Comparison of ENCODE assay signal across 16 cellular contexts in genomic region chr4:102663073-102663472, GRCh38.
DNase-seq lines count a peak whose midpoint lies in the region; ATAC-seq, FAIRE-seq and TF ChIP-seq lines count a peak whose summit lies in the region.
"Had no signal": no experiment of that assay in that cellular context is flagged by ENCODE, and none has a peak within 500 bp of the region (broad histone marks: within the 10 kb centered on the region; RNA-seq: fewer than 3 reads in every experiment).

No MANE protein-coding gene starts in this region.

- H3K79me2 ChIP-seq in fibroblast of lung (ENCODE audit: control insufficient read depth, insufficient read depth, low read length) = no peaks in the 10 kb centered on the region

- no peak overlapping the region for H3K4me2 ChIP-seq in fibroblast of lung (ENCODE audit: extremely low read depth, insufficient read depth, low read length)

- no peaks in the 10 kb centered on the region for H3K27me3 ChIP-seq in fibroblast of lung (ENCODE audit: control insufficient read depth, insufficient read depth, low read length)
- H3K27me3 ChIP-seq: esophagus muscularis mucosa, tibial nerve had no signal

- TF ChIP-seq CTCF in fibroblast of lung (conservative IDR thresholded peaks at IDR 0.05 in 1 of 2, IDR thresholded peaks at IDR 0.05 in 1 of 2; ENCODE audit: low read depth in 1 of 2, low read length in 2 of 2) = no peak

- no peak overlapping the region for H3K27ac ChIP-seq in fibroblast of lung (ENCODE audit: insufficient read depth, low read length)
- H3K27ac ChIP-seq: esophagus muscularis mucosa, tibial nerve had no signal

- no peak overlapping the region for H3K9ac ChIP-seq in fibroblast of lung (ENCODE audit: insufficient read depth, low read length)

- no peaks in the 10 kb centered on the region for H3K36me3 ChIP-seq in fibroblast of lung (ENCODE audit: control insufficient read depth, insufficient read depth, low read length)

- peak; percentile 85 for FAIRE-seq in RCC 7860 (lab: Jason Lieb, UNC)

- H3K4me1 ChIP-seq in fibroblast of lung (ENCODE audit: control insufficient read depth, extremely low read depth, insufficient read depth, low read length) = no peaks in the 10 kb centered on the region
- H3K4me1 ChIP-seq: esophagus muscularis mucosa, tibial nerve had no signal

- H3K9me3 ChIP-seq in fibroblast of lung (ENCODE audit: control insufficient read depth, insufficient read depth, low read depth, low read length) = no peaks in the 10 kb centered on the region
- H3K9me3 ChIP-seq: esophagus muscularis mucosa, tibial nerve had no signal

- no peaks in the 10 kb centered on the region for H4K20me1 ChIP-seq in fibroblast of lung (ENCODE audit: control insufficient read depth, extremely low read depth, insufficient read depth, low read length)

- no peak overlapping the region for H3K4me3 ChIP-seq in fibroblast of lung (replicated peaks in 1 of 4; ENCODE audit: control extremely low read depth in 1 of 4, insufficient read depth in 1 of 4, low read depth in 3 of 4, low read length in 4 of 4)
- H3K4me3 ChIP-seq: esophagus muscularis mucosa, tibial nerve had no signal

- intact Hi-C loops in left ventricle myocardium superior (cut with micrococcal nuclease) = no loop called here
- intact Hi-C loops in Right ventricle myocardium inferior (cut with DNase I) = no loop called here

- ATAC-seq in left ventricle myocardium superior = peak; percentile 39
- no peak for ATAC-seq in Right ventricle myocardium inferior
- ATAC-seq in GM18498 (IDR thresholded peaks at IDR 0.05; ENCODE audit: unreplicated experiment) = no peak
- no peak for ATAC-seq in HG03521 (IDR thresholded peaks at IDR 0.05; ENCODE audit: unreplicated experiment)
- ATAC-seq in HG03442 (IDR thresholded peaks at IDR 0.05; ENCODE audit: unreplicated experiment) = no peak

- DNase-seq in left ventricle myocardium superior (no peak), Right ventricle myocardium inferior (ENCODE audit: missing footprints) (no peak), RCC 7860 (ENCODE audit: low spot score) (peak; percentile 58), fibroblast of lung (ENCODE audit: low read depth in 2 of 2) (peak; percentile 38 to 86), cerebellar cortex (ENCODE audit: low spot score) (no peak)
- DNase-seq: activated naive CD4-positive, alpha-beta T cell treated with Interleukin-2 at 50 U/mL for 16 hours; DMS 273 treated with DMSO at 0.1 percent for 48 hours; NCI-H1048; NCI-H2171 treated with DMSO at 0.1 percent for 48 hours; occipital lobe; OCI-M1 had no signal

- H2AFZ ChIP-seq in fibroblast of lung (ENCODE audit: low read length) = no peak overlapping the region

Comparison
In these comparisons a context has a peak if more than half of its experiments do, and no peak if none do; other contexts are left out.
1. DNase-seq: peak in RCC 7860 (single experiment) and fibroblast of lung (2 of 2); none in left ventricle myocardium superior (single experiment), Right ventricle myocardium inferior (single experiment) and cerebellar cortex (single experiment).